In the genomic region with DNA sequence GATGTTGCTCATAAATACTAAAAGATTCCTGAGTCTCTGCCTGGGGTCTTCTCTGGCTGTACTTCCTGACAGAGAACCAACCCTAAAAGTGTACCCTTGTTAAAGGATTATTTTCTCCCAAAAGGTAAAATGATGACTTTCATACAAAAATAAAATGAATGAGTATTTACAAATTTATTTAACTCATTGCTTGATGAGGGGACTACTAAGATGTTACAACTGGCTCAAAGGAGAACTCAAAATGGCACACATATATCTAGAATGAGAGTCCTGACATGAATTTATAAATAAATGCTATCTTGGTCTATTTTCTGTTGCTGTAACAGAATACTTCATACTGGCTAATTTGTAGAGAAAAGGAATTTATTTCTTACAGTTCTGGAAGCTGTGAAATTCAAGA, we compare ENCODE assay signal across 12 cellular contexts. TPM values are rescaled to one million over a fixed set of nuclear protein-coding genes. Genes with fewer than 3 reads are reported as not detected.
"Had no signal": no experiment of that assay in that cellular context is flagged by ENCODE, and none has a peak within 500 bp of the region (broad histone marks: within the 10 kb centered on the region; RNA-seq: fewer than 3 reads in every experiment).

No MANE protein-coding gene starts in this region.

- H3K27ac ChIP-seq: HL-60, KMS-11 had no signal

- FAIRE-seq: HepG2, HTR-8/SVneo, K562 had no signal

- H3K4me2 ChIP-seq: KMS-11 had no signal

- ATAC-seq: HepG2, K562 had no signal

- H3K9ac ChIP-seq: KMS-11 had no signal

- DNase-seq: IMR-90, Karpas-422, KBM-7, KG1 had no signal

- H3K4me3 ChIP-seq: K562 had no signal

RNA-seq across cellular contexts. Expression of a gene that starts 30.5 kb away (rescaled TPM):
- total RNA-seq: HepG2, HT-29, HT1080, IMR-90, K562 had no signal
- polyA plus RNA-seq: HepG2, IgD-negative memory B cell, IMR-90 had no signal
